Comparison of ENCODE assay signal across 8 cellular contexts in the genomic region with DNA sequence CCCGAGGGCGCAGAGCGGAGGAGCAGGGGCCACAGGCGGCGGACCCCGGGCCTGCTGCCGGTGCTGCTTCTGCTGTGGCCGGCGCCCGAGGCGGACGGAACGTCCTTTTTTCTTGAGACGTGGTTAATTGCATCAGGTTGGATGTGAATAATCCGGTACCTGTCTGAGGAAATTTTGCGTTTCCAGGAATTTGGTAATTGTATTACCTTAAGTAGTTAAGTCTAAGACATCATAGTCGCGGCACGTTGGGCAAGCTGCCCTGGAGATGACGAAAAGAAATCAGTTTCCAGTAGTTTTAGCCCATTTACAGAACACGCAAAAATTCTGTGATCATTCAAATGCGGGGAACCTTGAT. TPM values are rescaled to one million over a fixed set of nuclear protein-coding genes. Genes with fewer than 3 reads are reported as not detected.
A peak's percentile ranks its signal among the peaks of the same experiment; 100 is the strongest.
DNase-seq lines count a peak whose midpoint lies in the region; ATAC-seq and TF ChIP-seq lines count a peak whose summit lies in the region.
"Had no signal": no experiment of that assay in that cellular context is flagged by ENCODE, and none has a peak within 500 bp of the region (broad histone marks: within the 10 kb centered on the region; RNA-seq: fewer than 3 reads in every experiment).

No MANE protein-coding gene starts in this region.

- TF ChIP-seq CTCF in WTC11 (IDR thresholded peaks at IDR 0.05) = no peak

- ATAC-seq in WTC11 = no peak
- no peak for ATAC-seq in left ventricle myocardium superior

- no peaks in the 10 kb centered on the region for H3K9me3 Mint-ChIP-seq in WTC11

- H3K27ac Mint-ChIP-seq in WTC11 = peak overlapping the region; percentile 75; the same call in 1 of the 2 replicates

- intact Hi-C loops in left ventricle myocardium superior (cut with micrococcal nuclease) = no loop called here

- no peaks in the 10 kb centered on the region for H3K27me3 Mint-ChIP-seq in WTC11 (ENCODE audit: low read depth)

- H3K36me3 Mint-ChIP-seq in WTC11 = peaks cover 3% of the 10 kb centered on the region

- H3K4me3 ChIP-seq in skin epidermis = peak overlapping the region; percentile 71 to 97 (median 90)

- peaks cover 43% of the 10 kb centered on the region for H3K4me1 Mint-ChIP-seq in WTC11

- CTCF ChIA-PET in WTC11 (lab: Charles Lee) = interaction anchor here (0.9 to 2.0 kb wide), 3 partner anchors 29 to 150 kb away, joined by 3 to 5 read pairs (median 3); no protein-coding TSS in a partner anchor

- POLR2A ChIA-PET in WTC11 (lab: Charles Lee) = no interaction called here

- DNase-seq in HCEC 1CT (peak; percentile 12), WTC11 (ENCODE audit: low spot score) (no peak), left ventricle myocardium superior (peak; percentile 46), DMS53 (lab: John Stamatoyannopoulos, UW) (no peak), epidermal melanocyte (ENCODE audit: insufficient read length, low spot score) (no peak)
- no peak for DNase-seq in activated CD4-positive, CD25-positive, alpha-beta regulatory T cell (lab: John Stamatoyannopoulos, UW)

- H3K27ac ChIP-seq in skin epidermis = peak overlapping the region; percentile 9 to 97 (median 93)

- H3K4me3 Mint-ChIP-seq in WTC11 = peak overlapping the region; percentile 83

TF ChIP-seq in WTC11, 78 proteins besides CTCF, POLR2A, EP300 and RAD21:
- TF ChIP-seq, protein P1, sequence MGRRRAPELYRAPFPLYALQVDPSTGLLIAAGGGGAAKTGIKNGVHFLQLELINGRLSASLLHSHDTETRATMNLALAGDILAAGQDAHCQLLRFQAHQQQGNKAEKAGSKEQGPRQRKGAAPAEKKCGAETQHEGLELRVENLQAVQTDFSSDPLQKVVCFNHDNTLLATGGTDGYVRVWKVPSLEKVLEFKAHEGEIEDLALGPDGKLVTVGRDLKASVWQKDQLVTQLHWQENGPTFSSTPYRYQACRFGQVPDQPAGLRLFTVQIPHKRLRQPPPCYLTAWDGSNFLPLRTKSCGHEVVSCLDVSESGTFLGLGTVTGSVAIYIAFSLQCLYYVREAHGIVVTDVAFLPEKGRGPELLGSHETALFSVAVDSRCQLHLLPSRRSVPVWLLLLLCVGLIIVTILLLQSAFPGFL (CRISPR knock-in tag; IDR thresholded peaks at IDR 0.05; ENCODE audit: borderline replicate concordance) = no peak
- TF ChIP-seq ZNF281 (CRISPR knock-in tag; IDR thresholded peaks at IDR 0.05) = 0 out of 2 replicates have a peak, but pooled peaks have one; percentile 2
- TF ChIP-seq, protein P2, sequence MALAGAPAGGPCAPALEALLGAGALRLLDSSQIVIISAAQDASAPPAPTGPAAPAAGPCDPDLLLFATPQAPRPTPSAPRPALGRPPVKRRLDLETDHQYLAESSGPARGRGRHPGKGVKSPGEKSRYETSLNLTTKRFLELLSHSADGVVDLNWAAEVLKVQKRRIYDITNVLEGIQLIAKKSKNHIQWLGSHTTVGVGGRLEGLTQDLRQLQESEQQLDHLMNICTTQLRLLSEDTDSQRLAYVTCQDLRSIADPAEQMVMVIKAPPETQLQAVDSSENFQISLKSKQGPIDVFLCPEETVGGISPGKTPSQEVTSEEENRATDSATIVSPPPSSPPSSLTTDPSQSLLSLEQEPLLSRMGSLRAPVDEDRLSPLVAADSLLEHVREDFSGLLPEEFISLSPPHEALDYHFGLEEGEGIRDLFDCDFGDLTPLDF (CRISPR knock-in tag; IDR thresholded peaks at IDR 0.05) = 0 out of 2 replicates have a peak, but pooled peaks have one; percentile 2

RNA-seq across cellular contexts. Expression of gene SPECC1L, which starts 0.8 kb away (rescaled TPM):
- total RNA-seq in WTC11 (2021) (44.6 to 51.0 TPM (median 45.2 TPM) in 3 replicates), left ventricle myocardium superior (52.0 TPM)

RNA-seq across cellular contexts. Expression of gene GGT5, which starts 26.5 kb away (rescaled TPM):
- total RNA-seq in WTC11 (2021) (0.09 to 0.32 TPM (median 0.20 TPM) in 3 replicates), left ventricle myocardium superior (19.8 TPM)
- total RNA-seq: activated CD8-positive, alpha-beta memory T cell treated with anti-CD3 and anti-CD28 coated beads for 36 hours had no signal

Comparison
In these comparisons a context has a peak if more than half of its experiments do, and no peak if none do; other contexts are left out.
1. DNase-seq: peak in HCEC 1CT (single experiment) and left ventricle myocardium superior (single experiment); none in WTC11 (single experiment), DMS53 (single experiment), epidermal melanocyte (single experiment) and activated CD4-positive, CD25-positive, alpha-beta regulatory T cell (0 of 4).
2. RNA of gene GGT5, which starts 26.5 kb away (total RNA-seq): 19.8 TPM in left ventricle myocardium superior (single experiment); 0.09 to 0.32 TPM in WTC11; every median in the first group is over 10 times any median in the second.